Comparison of ENCODE assay signal across 18 cellular contexts in genomic region chr3:19526071-19526470, GRCh38.
DNase-seq lines count a peak whose midpoint lies in the region; ATAC-seq, FAIRE-seq and TF ChIP-seq lines count a peak whose summit lies in the region.
"Had no signal": no experiment of that assay in that cellular context is flagged by ENCODE, and none has a peak within 500 bp of the region (broad histone marks: within the 10 kb centered on the region; RNA-seq: fewer than 3 reads in every experiment).

No MANE protein-coding gene starts in this region.

- DNase-seq in DMS 273 (lab: John Stamatoyannopoulos, UW; ENCODE audit: unreplicated experiment) (peak; percentile 81), NCI-H2171 (lab: John Stamatoyannopoulos, UW) (peak; percentile 43), NCI-H82 (lab: John Stamatoyannopoulos, UW) (peak; percentile 77), RCC 7860 (ENCODE audit: low spot score) (no peak), Ammon's horn (ENCODE audit: low spot score) (no peak), type B pancreatic cell (ENCODE audit: extremely low spot score, unreplicated experiment) (no peak)
- DNase-seq: Caco-2; CD8-positive, alpha-beta memory T cell; DMS153; DMS79 treated with DMSO at 0.1 percent for 48 hours; EL; GDM1; H7; IMR-90; KBM-7 had no signal

- TF ChIP-seq CTCF in type B pancreatic cell (conservative IDR thresholded peaks at IDR 0.05): no peak

- H3K36me3 Mint-ChIP-seq in type B pancreatic cell: no peaks in the 10 kb centered on the region
- H3K36me3 Mint-ChIP-seq: CD8-positive, alpha-beta memory T cell had no signal

- no peak for FAIRE-seq in RCC 7860 (lab: Jason Lieb, UNC)
- FAIRE-seq: A549 had no signal

- no peak for ATAC-seq in HG03457 (IDR thresholded peaks at IDR 0.05; ENCODE audit: unreplicated experiment)
- ATAC-seq: A549, GM23338 had no signal

- H3K4me1 Mint-ChIP-seq in type B pancreatic cell (ENCODE audit: unreplicated experiment): no peaks in the 10 kb centered on the region
- H3K4me1 Mint-ChIP-seq: CD8-positive, alpha-beta memory T cell; GM23338 had no signal

- H3K27me3 Mint-ChIP-seq in type B pancreatic cell: no peaks in the 10 kb centered on the region
- H3K27me3 Mint-ChIP-seq: CD8-positive, alpha-beta memory T cell had no signal

- no peak overlapping the region for H3K27ac Mint-ChIP-seq in type B pancreatic cell
- H3K27ac Mint-ChIP-seq: CD8-positive, alpha-beta memory T cell; GM23338 had no signal

- no peaks in the 10 kb centered on the region for H3K9me3 Mint-ChIP-seq in type B pancreatic cell
- H3K9me3 Mint-ChIP-seq: GM23338 had no signal

- no peak overlapping the region for H3K4me3 Mint-ChIP-seq in type B pancreatic cell
- H3K4me3 Mint-ChIP-seq: CD8-positive, alpha-beta memory T cell; GM23338 had no signal

Comparison
In these comparisons a context has a peak if more than half of its experiments do, and no peak if none do; other contexts are left out.
1. DNase-seq: peak in DMS 273 (single experiment), NCI-H2171 (single experiment) and NCI-H82 (single experiment); none in RCC 7860 (single experiment), Ammon's horn (single experiment) and type B pancreatic cell (single experiment).